17 cellular contexts compared by ENCODE assay signal in the genomic region with DNA sequence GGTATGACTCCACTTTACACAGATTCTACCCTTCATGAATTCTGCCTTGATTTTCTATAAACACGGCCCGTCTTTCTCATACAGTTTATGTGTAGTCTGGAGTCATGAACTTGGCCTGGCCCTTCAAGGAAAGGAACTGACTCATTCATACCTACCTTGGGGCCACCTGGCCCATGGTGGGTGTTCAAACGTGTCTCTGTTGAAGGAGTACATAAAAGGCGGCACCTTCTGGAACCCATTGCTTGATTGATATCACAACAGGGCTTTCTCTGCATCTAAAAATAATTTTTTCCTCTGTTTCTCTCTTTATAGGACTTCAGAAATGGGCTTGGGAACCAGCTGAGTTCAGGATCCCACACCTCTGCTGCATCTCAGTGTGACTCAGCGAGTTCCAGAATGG.
DNase-seq lines count a peak whose midpoint lies in the region; ATAC-seq, FAIRE-seq and TF ChIP-seq lines count a peak whose summit lies in the region.
"Had no signal": no experiment of that assay in that cellular context is flagged by ENCODE, and none has a peak within 500 bp of the region (broad histone marks: within the 10 kb centered on the region; RNA-seq: fewer than 3 reads in every experiment).

No MANE protein-coding gene starts in this region.

- H3K27ac ChIP-seq in HCT116 (ENCODE audit: low read depth, low read length): no peak overlapping the region
- H3K27ac ChIP-seq in K562 (ENCODE audit: extremely low read depth, low read depth, low read length): no peak overlapping the region
- H3K27ac ChIP-seq in epithelial cell of prostate: peak overlapping the region; percentile 98
- H3K27ac ChIP-seq in keratinocyte (ENCODE audit: control insufficient read depth, insufficient read depth, low read length): peak overlapping the region; percentile 48

- no peak overlapping the region for H3K9ac ChIP-seq in HCT116 (ENCODE audit: low read length)
- no peak overlapping the region for H3K9ac ChIP-seq in K562 (ENCODE audit: insufficient read depth in 1 of 2, low read depth in 2 of 2, low read length in 2 of 2)
- no peak overlapping the region for H3K9ac ChIP-seq in keratinocyte (ENCODE audit: control insufficient read depth, extremely low read depth, insufficient read depth, low read length)

- TF ChIP-seq RAD21 in HCT116 (IDR thresholded peaks at IDR 0.05; ENCODE audit: low read depth) (no peak), K562 (CRISPR knock-in tag; conservative IDR thresholded peaks at IDR 0.05 in 1 of 2, IDR thresholded peaks at IDR 0.05 in 1 of 2) (no peak)

- 74% methylated on average over 5 of the region's 5 CpGs for WGBS in K562 (ENCODE audit: insufficient coverage, low coverage, missing lambda C conversion rate)

- POLR2A ChIA-PET in HCT116 (lab: Charles Lee) (no interaction called here), K562 (lab: Yijun Ruan, JAX) (no interaction called here)

- H3K4me3 ChIP-seq in HCT116 (replicated peaks in 1 of 2; ENCODE audit: low read depth in 1 of 2, low read length in 2 of 2): no peak overlapping the region
- no peak overlapping the region for H3K4me3 ChIP-seq in K562
- H3K4me3 ChIP-seq in keratinocyte (ENCODE audit: control insufficient read depth in 2 of 3, extremely low read depth in 1 of 3, insufficient read depth in 2 of 3, low read depth in 1 of 3, low read length in 3 of 3): no peak overlapping the region

- TF ChIP-seq EP300 in K562 (IDR thresholded peaks at IDR 0.05; ENCODE audit: low read length): no peak

- TF ChIP-seq POLR2A in HCT116 (IDR thresholded peaks at IDR 0.05; ENCODE audit: borderline replicate concordance, extremely low read depth, insufficient read depth, insufficient read length): no peak
- TF ChIP-seq POLR2A in K562 (conservative IDR thresholded peaks at IDR 0.05): no peak

- H3K27me3 ChIP-seq in HCT116 (ENCODE audit: insufficient read depth, low read length) (no peaks in the 10 kb centered on the region), K562 (ENCODE audit: control insufficient read depth in 2 of 2, insufficient read depth in 2 of 2, low read length in 2 of 2) (no peaks in the 10 kb centered on the region), keratinocyte (ENCODE audit: control insufficient read depth, extremely low read depth, insufficient read depth, low read length) (no peaks in the 10 kb centered on the region)
- H3K27me3 ChIP-seq: BE2C had no signal

- in situ Hi-C loops in K562 (cut with MboI): no loop called here

- DNase-seq in HCT116 (ENCODE audit: low read depth, low spot score) (no peak), K562 (ENCODE audit: extremely low read depth in 1 of 4, low spot score in 3 of 4) (no peak), epithelial cell of prostate (ENCODE audit: low read depth, low spot score) (peak; percentile 45), keratinocyte (ENCODE audit: low read depth, low spot score) (no peak), NOMO-1 treated with dmso at 0.1 percent for 144 hours (lab: John Stamatoyannopoulos, UW; ENCODE audit: unreplicated experiment) (no peak), NCI-H1436 (lab: John Stamatoyannopoulos, UW) (no peak), T-helper 2 cell (no peak), nucleus accumbens (lab: John Stamatoyannopoulos, UW) (no peak)
- DNase-seq: BE2C; C1 segment of cervical spinal cord; Caco-2; CD4-positive, CD25-positive, alpha-beta regulatory T cell; CD8-positive, alpha-beta memory T cell; GF-D8; H9 had no signal

- H3K4me1 ChIP-seq in HCT116 (ENCODE audit: control insufficient read depth in 1 of 2, insufficient read depth in 2 of 2, low read length in 2 of 2): peaks cover 9 to 19% of the 10 kb centered on the region in 2 experiments; a peak in 3 of 4 replicates
- no peaks in the 10 kb centered on the region for H3K4me1 ChIP-seq in K562 (replicated peaks in 1 of 2; ENCODE audit: control insufficient read depth in 2 of 2, insufficient read depth in 2 of 2, low read length in 2 of 2)
- H3K4me1 ChIP-seq in keratinocyte (ENCODE audit: control insufficient read depth, extremely low read depth, insufficient read depth, low read length): peaks cover 44% of the 10 kb centered on the region
- H3K4me1 ChIP-seq: BE2C had no signal

- H3K9me1 ChIP-seq in K562 (ENCODE audit: control insufficient read depth, insufficient read depth, low read length) (no peaks in the 10 kb centered on the region), keratinocyte (ENCODE audit: control insufficient read depth, extremely low read depth, insufficient read depth, low read length) (no peaks in the 10 kb centered on the region)

- H3K9me3 ChIP-seq in HCT116 (ENCODE audit: control insufficient read depth in 1 of 2, insufficient read depth in 1 of 2, low read depth in 1 of 2, low read length in 2 of 2) (no peaks in the 10 kb centered on the region), K562 (replicated peaks; ENCODE audit: control insufficient read depth, insufficient read depth, low read depth, low read length) (no peaks in the 10 kb centered on the region), keratinocyte (ENCODE audit: control insufficient read depth, low read depth, low read length) (peaks cover 7% of the 10 kb centered on the region)
- H3K9me3 ChIP-seq: BE2C, Caco-2 had no signal

- CTCF ChIA-PET in HCT116 (lab: Charles Lee): no interaction called here
- CTCF ChIA-PET in K562 (lab: Yijun Ruan, JAX; ENCODE audit: low intra/inter-chr PET ratio): no interaction called here

- dilution Hi-C loops in keratinocyte (cut with MboI; ENCODE audit: extremely low pct_ligation_motif_present, low sequenced_read_pairs): no loop called here

- no peak for FAIRE-seq in K562 (lab: Jason Lieb, UNC)
- peak; percentile 55 for FAIRE-seq in keratinocyte (lab: Jason Lieb, UNC)
- FAIRE-seq: D721Med, H1 had no signal

- intact Hi-C loops in HCT116 (cut with micrococcal nuclease): no loop called here
- intact Hi-C loops in K562 (cut with micrococcal nuclease): no loop called here

- ATAC-seq in HCT116 (no peak), K562 (no peak)

- H3K36me3 ChIP-seq in HCT116 (ENCODE audit: control insufficient read depth in 1 of 2, insufficient read depth in 2 of 2, low read length in 2 of 2) (no peaks in the 10 kb centered on the region), K562 (ENCODE audit: control insufficient read depth, insufficient read depth, low read length) (no peaks in the 10 kb centered on the region), keratinocyte (ENCODE audit: control insufficient read depth in 2 of 2, extremely low read depth in 1 of 2, insufficient read depth in 2 of 2, low read length in 2 of 2) (no peaks in the 10 kb centered on the region)

- H3K4me2 ChIP-seq in HCT116 (ENCODE audit: low read length) (no peak overlapping the region), K562 (ENCODE audit: insufficient read depth, low read length) (no peak overlapping the region), keratinocyte (ENCODE audit: control insufficient read depth, extremely low read depth, insufficient read depth, low read depth, low read length) (no peak overlapping the region)

- H4K20me1 ChIP-seq in HCT116 (ENCODE audit: insufficient read depth) (no peaks in the 10 kb centered on the region), K562 (replicated peaks; ENCODE audit: control insufficient read depth, insufficient read depth, low read length) (no peaks in the 10 kb centered on the region), keratinocyte (ENCODE audit: control insufficient read depth, extremely low read depth, insufficient read depth, low read length) (no peaks in the 10 kb centered on the region)

- RAD21 ChIA-PET in HCT116 (lab: Charles Lee; ENCODE audit: low non-redundant PET in 1 of 2, low total read pairs in 2 of 2, uncharacterized antibody in 2 of 2, unreplicated experiment in 2 of 2): no interaction called here

- H3K79me2 ChIP-seq in HCT116 (ENCODE audit: insufficient read depth, low read length) (no peaks in the 10 kb centered on the region), K562 (ENCODE audit: control insufficient read depth, insufficient read depth, low read length) (no peaks in the 10 kb centered on the region), keratinocyte (ENCODE audit: control insufficient read depth, insufficient read depth, low read length) (no peaks in the 10 kb centered on the region)

- H2AFZ ChIP-seq in HCT116 (ENCODE audit: low read depth, low read length, poor library complexity, severe bottlenecking) (no peak overlapping the region), K562 (ENCODE audit: low read depth, low read length) (no peak overlapping the region), keratinocyte (ENCODE audit: control insufficient read depth, low read length) (peak overlapping the region; percentile 52)

- no peak for TF ChIP-seq CTCF in HCT116 (IDR thresholded peaks at IDR 0.05 in 2 of 3, conservative IDR thresholded peaks at IDR 0.05 in 1 of 3; ENCODE audit: borderline replicate concordance in 1 of 3, insufficient read depth in 1 of 3, low read depth in 2 of 3, low read length in 2 of 3)
- TF ChIP-seq CTCF in K562 (IDR thresholded peaks at IDR 0.05 in 2 of 3, conservative IDR thresholded peaks at IDR 0.05 in 1 of 3; ENCODE audit: insufficient read depth in 2 of 3, low read depth in 1 of 3, low read length in 3 of 3): no peak
- TF ChIP-seq CTCF in keratinocyte (optimal IDR thresholded peaks at IDR 0.05 in 1 of 3, IDR thresholded peaks at IDR 0.05 in 1 of 3, conservative IDR thresholded peaks at IDR 0.05 in 1 of 3; ENCODE audit: extremely low read depth in 1 of 3, insufficient read depth in 2 of 3, low read length in 3 of 3): no peak

- no TSS peak for BruUV-seq in HCT116 (replicated peaks; lab: Mats Ljungman, UMichigan)
- BruUV-seq in K562 (replicated peaks; lab: Mats Ljungman, UMichigan): no TSS peak

- H3K9me2 ChIP-seq in HCT116 (ENCODE audit: insufficient read depth): no peaks in the 10 kb centered on the region

TF ChIP-seq in HCT116, 20 proteins besides CTCF, POLR2A, EP300 and RAD21:
- TF ChIP-seq ZNF274 (IDR thresholded peaks at IDR 0.05; ENCODE audit: low read depth, low read length): no peak
- peak; percentile 85 for TF ChIP-seq TCF7L2 (IDR thresholded peaks at IDR 0.05; ENCODE audit: borderline replicate concordance, extremely low read depth, insufficient read depth, insufficient read length)

TF ChIP-seq in K562, 482 proteins besides CTCF, POLR2A, EP300 and RAD21:
- TF ChIP-seq ZNF24 (IDR thresholded peaks at IDR 0.05): no peak
- TF ChIP-seq NFE2 (IDR thresholded peaks at IDR 0.05; ENCODE audit: low read depth): 0 out of 2 replicates have a peak, but pooled peaks have one; percentile 16

Comparison
In these comparisons a context has a peak if more than half of its experiments do, and no peak if none do; other contexts are left out.
1. H3K27ac ChIP-seq: peak in epithelial cell of prostate (single experiment) and keratinocyte (single experiment); none in HCT116 (single experiment) and K562 (single experiment).